16 cellular contexts compared by ENCODE assay signal in the genomic region with DNA sequence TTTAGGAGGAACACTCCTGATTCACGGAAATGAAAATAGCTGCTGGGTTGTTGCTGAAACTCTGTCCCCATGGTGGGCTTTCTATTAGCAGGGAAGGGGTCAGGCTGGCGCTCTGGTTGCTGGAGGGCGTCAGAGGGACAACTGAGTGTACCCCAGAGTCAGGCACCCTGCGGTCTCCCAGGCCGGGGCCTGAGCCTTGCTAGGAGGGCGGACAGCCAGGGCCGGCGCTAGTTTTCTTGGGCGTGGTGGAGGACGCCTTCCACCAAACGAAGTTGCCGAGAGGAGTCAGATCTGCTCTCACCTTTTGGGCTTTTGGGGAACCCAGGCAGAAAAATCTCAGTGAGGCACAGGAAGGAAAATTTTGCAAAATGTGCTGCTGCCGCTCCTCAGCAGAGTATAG. TPM values are rescaled to one million over a fixed set of nuclear protein-coding genes. Genes with fewer than 3 reads are reported as not detected.
A peak's percentile ranks its signal among the peaks of the same experiment; 100 is the strongest.
DNase-seq lines count a peak whose midpoint lies in the region; ATAC-seq and TF ChIP-seq lines count a peak whose summit lies in the region.
"Had no signal": no experiment of that assay in that cellular context is flagged by ENCODE, and none has a peak within 500 bp of the region (broad histone marks: within the 10 kb centered on the region; RNA-seq: fewer than 3 reads in every experiment).

No MANE protein-coding gene starts in this region.

- H3K4me2 ChIP-seq in fibroblast of lung (ENCODE audit: extremely low read depth, insufficient read depth, low read length) (peak overlapping the region; percentile 4), smooth muscle cell (no peak overlapping the region)

- intact Hi-C loops in spleen (cut with DNase I; ENCODE audit: low total_unique reads) (no loop called here), aorta (cut with DNase I) (loop anchor here in 1 of 2 donors (5.0 kb wide), 2 partner anchors 49 to 146 kb away; no protein-coding TSS in a partner anchor), colonic mucosa (cut with DNase I) (no loop called here)

- TF ChIP-seq POLR2A in spleen (IDR thresholded peaks at IDR 0.05) = no peak

- H3K4me3 ChIP-seq in fibroblast of lung (replicated peaks in 1 of 4; ENCODE audit: control extremely low read depth in 1 of 4, insufficient read depth in 1 of 4, low read depth in 3 of 4, low read length in 4 of 4) = peak overlapping the region in 1 of 4 experiments; percentile 23
- no peak overlapping the region for H3K4me3 ChIP-seq in lung
- no peak overlapping the region for H3K4me3 ChIP-seq in spleen
- H3K4me3 ChIP-seq in aorta (ENCODE audit: low read length in 2 of 2) = no peak overlapping the region
- H3K4me3 ChIP-seq in smooth muscle cell = no peak overlapping the region
- H3K4me3 ChIP-seq in colonic mucosa = no peak overlapping the region
- H3K4me3 ChIP-seq: K562, pancreas had no signal

- peaks cover 16% of the 10 kb centered on the region for H3K4me1 ChIP-seq in fibroblast of lung (ENCODE audit: control insufficient read depth, extremely low read depth, insufficient read depth, low read length)
- peaks cover 0 to 2% of the 10 kb centered on the region in 2 donors for H3K4me1 ChIP-seq in lung (ENCODE audit: control insufficient read depth in 2 of 2, insufficient read depth in 2 of 2, low read length in 2 of 2)
- peaks cover 0 to 6% (median 0%) of the 10 kb centered on the region in 6 donors for H3K4me1 ChIP-seq in spleen
- H3K4me1 ChIP-seq in aorta (ENCODE audit: control insufficient read depth in 1 of 2, insufficient read depth in 2 of 2, low read length in 2 of 2) = peaks cover 0 to 5% of the 10 kb centered on the region in 2 donors
- peaks cover 8% of the 10 kb centered on the region for H3K4me1 ChIP-seq in smooth muscle cell (ENCODE audit: low read depth)
- H3K4me1 ChIP-seq in colonic mucosa = no peaks in the 10 kb centered on the region
- H3K4me1 ChIP-seq: BE2C, pancreas had no signal

- H2AFZ ChIP-seq in fibroblast of lung (ENCODE audit: low read length) (no peak overlapping the region), smooth muscle cell (ENCODE audit: low read depth) (no peak overlapping the region)

- peaks cover 13% of the 10 kb centered on the region for H3K36me3 ChIP-seq in fibroblast of lung (ENCODE audit: control insufficient read depth, insufficient read depth, low read length)
- no peaks in the 10 kb centered on the region for H3K36me3 ChIP-seq in lung (ENCODE audit: control insufficient read depth in 2 of 2, insufficient read depth in 2 of 2, low read length in 2 of 2)
- H3K36me3 ChIP-seq in spleen = no peaks in the 10 kb centered on the region
- H3K36me3 ChIP-seq in aorta (ENCODE audit: control insufficient read depth in 1 of 2, insufficient read depth in 2 of 2, low read length in 1 of 2) = peaks cover 0 to 4% of the 10 kb centered on the region in 2 donors
- no peaks in the 10 kb centered on the region for H3K36me3 ChIP-seq in smooth muscle cell (ENCODE audit: low read depth)
- no peaks in the 10 kb centered on the region for H3K36me3 ChIP-seq in colonic mucosa
- H3K36me3 ChIP-seq: BE2C, pancreas had no signal

- H3K27me3 ChIP-seq in fibroblast of lung (ENCODE audit: control insufficient read depth, insufficient read depth, low read length) (no peaks in the 10 kb centered on the region), lung (ENCODE audit: control insufficient read depth, insufficient read depth) (no peaks in the 10 kb centered on the region), spleen (replicated peaks in 1 of 7) (no peaks in the 10 kb centered on the region), aorta (ENCODE audit: control insufficient read depth in 1 of 2, insufficient read depth in 2 of 2, low read length in 1 of 2) (no peaks in the 10 kb centered on the region), smooth muscle cell (ENCODE audit: low read depth) (no peaks in the 10 kb centered on the region), colonic mucosa (no peaks in the 10 kb centered on the region)
- H3K27me3 ChIP-seq: BE2C, pancreas had no signal

- no peak for TF ChIP-seq CTCF in fibroblast of lung (conservative IDR thresholded peaks at IDR 0.05 in 1 of 2, IDR thresholded peaks at IDR 0.05 in 1 of 2; ENCODE audit: low read depth in 1 of 2, low read length in 2 of 2)
- TF ChIP-seq CTCF in lung (IDR thresholded peaks at IDR 0.05; ENCODE audit: control extremely low read depth, extremely low read depth) = no peak
- TF ChIP-seq CTCF in spleen (IDR thresholded peaks at IDR 0.05 in 8 of 11, conservative IDR thresholded peaks at IDR 0.05 in 3 of 11) = no peak
- no peak for TF ChIP-seq CTCF in smooth muscle cell (IDR thresholded peaks at IDR 0.05; ENCODE audit: borderline replicate concordance, insufficient read depth, poor library complexity, severe bottlenecking)
- TF ChIP-seq CTCF in colonic mucosa (IDR thresholded peaks at IDR 0.05) = no peak

- H3K79me2 ChIP-seq in fibroblast of lung (ENCODE audit: control insufficient read depth, insufficient read depth, low read length) (no peaks in the 10 kb centered on the region), smooth muscle cell (ENCODE audit: low read depth) (no peaks in the 10 kb centered on the region)

- H4K20me1 ChIP-seq in fibroblast of lung (ENCODE audit: control insufficient read depth, extremely low read depth, insufficient read depth, low read length) = no peaks in the 10 kb centered on the region
- no peaks in the 10 kb centered on the region for H4K20me1 ChIP-seq in smooth muscle cell (ENCODE audit: low read depth)

- H3K9ac ChIP-seq in fibroblast of lung (ENCODE audit: insufficient read depth, low read length) (no peak overlapping the region), smooth muscle cell (ENCODE audit: low read depth) (no peak overlapping the region), colonic mucosa (ENCODE audit: low read depth in 2 of 2, low read length in 2 of 2) (no peak overlapping the region)

- DNase-seq in fibroblast of lung (ENCODE audit: low read depth in 2 of 2) = no peak
- DNase-seq in lung (ENCODE audit: low spot score) = no peak
- no peak for DNase-seq in spleen
- DNase-seq in aorta = peak; percentile 50 to 76
- no peak for DNase-seq in smooth muscle cell (lab: John Stamatoyannopoulos, UW; ENCODE audit: unreplicated experiment)
- no peak for DNase-seq in colonic mucosa
- no peak for DNase-seq in NCI-H187 treated with DMSO at 0.1 percent for 48 hours (lab: John Stamatoyannopoulos, UW)
- DNase-seq: activated CD4-positive, alpha-beta T cell treated with anti-CD3 and anti-CD28 coated beads, Interleukin-2, amount 10 ng/mL, durations not matched to agents 7 days and 5 days; activated CD8-positive, alpha-beta memory T cell treated with anti-CD3 and anti-CD28 coated beads, Interleukin-2, amount 50 U/mL, for 48 hours; activated gamma-delta T cell treated with Interleukin-2 at 50 U/mL for 16 hours; BE2C; Calu3; HCEC 1CT; NCI-H2029 treated with DMSO at 0.1 percent for 48 hours had no signal

- peak overlapping the region; percentile 40 for H3K27ac ChIP-seq in fibroblast of lung (ENCODE audit: insufficient read depth, low read length)
- H3K27ac ChIP-seq in lung (ENCODE audit: low read depth in 1 of 2, low read length in 1 of 2) = peak overlapping the region; percentile 69 to 79
- H3K27ac ChIP-seq in spleen = peak overlapping the region in 7 of 8 donors; percentile 65 to 88 (median 81)
- peak overlapping the region; percentile 50 to 91 for H3K27ac ChIP-seq in aorta (ENCODE audit: low read depth in 1 of 2, low read length in 2 of 2)
- no peak overlapping the region for H3K27ac ChIP-seq in smooth muscle cell (ENCODE audit: low read depth)
- no peak overlapping the region for H3K27ac ChIP-seq in colonic mucosa

- ATAC-seq in lung (ENCODE audit: insufficient read depth, low FRiP score) (no peak), aorta (ENCODE audit: low FRiP score) (peak; percentile 43)
- ATAC-seq: K562 had no signal

- H3F3A ChIP-seq in smooth muscle cell (ENCODE audit: low read depth) = no peaks in the 10 kb centered on the region

- H3K9me3 ChIP-seq in fibroblast of lung (ENCODE audit: control insufficient read depth, insufficient read depth, low read depth, low read length) (no peaks in the 10 kb centered on the region), lung (ENCODE audit: control insufficient read depth in 2 of 2, insufficient read depth in 1 of 2, low read length in 1 of 2) (no peaks in the 10 kb centered on the region), spleen (no peaks in the 10 kb centered on the region), aorta (ENCODE audit: control insufficient read depth, low read length) (no peaks in the 10 kb centered on the region), smooth muscle cell (replicated peaks; ENCODE audit: low read depth) (no peaks in the 10 kb centered on the region), colonic mucosa (no peaks in the 10 kb centered on the region)
- H3K9me3 ChIP-seq: BE2C, pancreas had no signal

- WGBS in lung, 2 donors = 90% methylated on average over 13 of the region's 13 CpGs
- WGBS in spleen, 5 donors = 68 to 88% (median 87%) methylated on average over 13 of the region's 13 CpGs
- 42 to 60% methylated on average over 13 of the region's 13 CpGs for WGBS in aorta, 2 donors
- WGBS in smooth muscle cell (ENCODE audit: low lambda C conversion rate) = 90% methylated on average over 13 of the region's 13 CpGs

RNA-seq across cellular contexts. Expression of a gene that starts 54.8 kb away (rescaled TPM):
- total RNA-seq in fibroblast of lung = 4.0 and 8.5 TPM in 2 replicates
- 12.8 and 17.6 TPM in 2 replicates for polyA plus RNA-seq in fibroblast of lung
- polyA plus RNA-seq in fibroblast of lung (2012) = 7.2 and 13.2 TPM in 2 replicates
- 26.0 and 29.8 TPM in 2 replicates for polyA minus RNA-seq in fibroblast of lung (ENCODE audit: low replicate concordance)
- total RNA-seq in lung = under 1 TPM; 0.40 to 0.52 TPM
- 1 to 10 TPM in 1 of 2 donors, under 1 TPM in 1; 0.47 to 1.7 TPM for polyA plus RNA-seq in lung
- 1 to 10 TPM in 5 of 7 donors, under 1 TPM in 2; 0.34 to 4.6 (median 2.0) TPM for total RNA-seq in spleen
- polyA plus RNA-seq in spleen = 1 to 10 TPM in 2 of 3 donors, under 1 TPM in 1; 0.76 to 2.9 (median 2.1) TPM
- 10 to 100 TPM; 10.2 to 17.2 TPM for total RNA-seq in aorta
- 10 to 100 TPM; 14.0 to 39.7 TPM for polyA plus RNA-seq in aorta
- total RNA-seq in smooth muscle cell = 0.18 and 0.22 TPM in 2 replicates
- polyA plus RNA-seq in smooth muscle cell = 1.8 and 1.9 TPM in 2 replicates
- total RNA-seq in colonic mucosa = under 1 TPM in 1 of 2 donors, not detected in 1; 0.64 TPM
- total RNA-seq: activated CD4-positive, alpha-beta T cell treated with anti-CD3 and anti-CD28 coated beads, Interleukin-2, amount 10 ng/mL, durations not matched to agents 7 days and 5 days; Calu3; K562 had no signal
- polyA plus RNA-seq: K562 had no signal

Comparison
In these comparisons a context has a peak if more than half of its experiments do, and no peak if none do; other contexts are left out.
1. DNase-seq: peak in aorta (2 of 2); none in fibroblast of lung (0 of 2), lung (single experiment), spleen (single experiment), smooth muscle cell (single experiment), colonic mucosa (single experiment) and NCI-H187 treated with DMSO at 0.1 percent for 48 hours (single experiment).
2. H3K27ac ChIP-seq: peak in fibroblast of lung (single experiment), lung (2 of 2), spleen (7 of 8) and aorta (2 of 2); none in smooth muscle cell (single experiment) and colonic mucosa (single experiment).